18 cellular contexts compared by ENCODE assay signal in genomic region chr6:44742828-44743372, GRCh38.
DNase-seq lines count a peak whose midpoint lies in the region; ATAC-seq and TF ChIP-seq lines count a peak whose summit lies in the region.
"Had no signal": no experiment of that assay in that cellular context is flagged by ENCODE, and none has a peak within 500 bp of the region (broad histone marks: within the 10 kb centered on the region; RNA-seq: fewer than 3 reads in every experiment).

No MANE protein-coding gene starts in this region.

- intact Hi-C loops in natural killer cell (cut with micrococcal nuclease) = no loop called here
- intact Hi-C loops in left colon (cut with DNase I, micrococcal nuclease) = no loop called here
- intact Hi-C loops in mucosa of descending colon (cut with DNase I, micrococcal nuclease) = no loop called here
- intact Hi-C loops in stomach (cut with DNase I; ENCODE audit: low total_unique reads) = no loop called here

- H3K9me3 Mint-ChIP-seq in natural killer cell treated with Interleukin-12 subunit alpha and Interleukin-12 subunit beta and Interleukin-15 and Interleukin-18, amount 100 ng/mL, for 72 hours = no peaks in the 10 kb centered on the region
- no peaks in the 10 kb centered on the region for H3K9me3 Mint-ChIP-seq in natural killer cell
- H3K9me3 Mint-ChIP-seq: HFFc6 had no signal

- no peaks in the 10 kb centered on the region for H3K27me3 Mint-ChIP-seq in natural killer cell treated with Interleukin-12 subunit alpha and Interleukin-12 subunit beta and Interleukin-15 and Interleukin-18, amount 100 ng/mL, for 72 hours
- no peaks in the 10 kb centered on the region for H3K27me3 Mint-ChIP-seq in natural killer cell (ENCODE audit: low read depth in 2 of 2)

- DNase-seq in natural killer cell treated with Interleukin-12 subunit alpha and Interleukin-12 subunit beta and Interleukin-15 and Interleukin-18, amount 100 ng/mL, for 72 hours (ENCODE audit: low spot score) = no peak
- DNase-seq in natural killer cell (no peak), left colon (no peak), mucosa of descending colon (peak in 1 of 3 donors; percentile 13), ecto neural progenitor cell (ENCODE audit: low spot score) (no peak), stomach (no peak)
- DNase-seq in central memory CD4-positive, alpha-beta T cell = no peak
- DNase-seq: 8988T; AML-193; Caco-2; CD8-positive, alpha-beta memory T cell; DND-41; GDM1; HCEC 1CT; HFFc6; IMR-90 had no signal

- peak; percentile 31 to 38 for ATAC-seq in natural killer cell treated with Interleukin-12 subunit alpha and Interleukin-12 subunit beta and Interleukin-15 and Interleukin-18, amount 100 ng/mL, for 72 hours
- no peak for ATAC-seq in natural killer cell
- ATAC-seq in left colon = peak; percentile 78
- peak; percentile 61 for ATAC-seq in mucosa of descending colon

- no peaks in the 10 kb centered on the region for H3K36me3 Mint-ChIP-seq in natural killer cell treated with Interleukin-12 subunit alpha and Interleukin-12 subunit beta and Interleukin-15 and Interleukin-18, amount 100 ng/mL, for 72 hours
- no peaks in the 10 kb centered on the region for H3K36me3 Mint-ChIP-seq in natural killer cell

- no peak overlapping the region for H3K27ac Mint-ChIP-seq in natural killer cell treated with Interleukin-12 subunit alpha and Interleukin-12 subunit beta and Interleukin-15 and Interleukin-18, amount 100 ng/mL, for 72 hours
- H3K27ac Mint-ChIP-seq in natural killer cell = no peak overlapping the region
- H3K27ac Mint-ChIP-seq: HFFc6 had no signal

- TF ChIP-seq CTCF in natural killer cell (IDR thresholded peaks at IDR 0.05) (no peak), mucosa of descending colon (IDR thresholded peaks at IDR 0.05) (no peak), stomach (IDR thresholded peaks at IDR 0.05) (no peak)

- no peaks in the 10 kb centered on the region for H3K9me3 ChIP-seq in mucosa of descending colon
- H3K9me3 ChIP-seq in stomach = peaks cover 0 to 7% (median 6%) of the 10 kb centered on the region in 4 donors
- H3K9me3 ChIP-seq: Caco-2 had no signal

- no peak overlapping the region for H3K4me3 ChIP-seq in mucosa of descending colon
- H3K4me3 ChIP-seq in stomach = no peak overlapping the region
- H3K4me3 ChIP-seq: BLaER1 had no signal

- WGBS in stomach, 5 donors = 32 to 66% (median 57%) methylated on average over 2 of the region's 2 CpGs

- TF ChIP-seq EP300 in stomach (IDR thresholded peaks at IDR 0.05) = no peak

- no peak overlapping the region for H3K27ac ChIP-seq in stomach
- H3K27ac ChIP-seq: BLaER1, HL-60 had no signal

- H3K36me3 ChIP-seq in mucosa of descending colon (ENCODE audit: low read depth) = no peaks in the 10 kb centered on the region
- H3K36me3 ChIP-seq in stomach = no peaks in the 10 kb centered on the region
- H3K36me3 ChIP-seq: BLaER1 had no signal

- TF ChIP-seq POLR2A in stomach (IDR thresholded peaks at IDR 0.05) = no peak

- no peak overlapping the region for H3K4me3 Mint-ChIP-seq in natural killer cell treated with Interleukin-12 subunit alpha and Interleukin-12 subunit beta and Interleukin-15 and Interleukin-18, amount 100 ng/mL, for 72 hours
- H3K4me3 Mint-ChIP-seq in natural killer cell = no peak overlapping the region
- H3K4me3 Mint-ChIP-seq: CD8-positive, alpha-beta memory T cell; HFFc6 had no signal

- no peaks in the 10 kb centered on the region for H3K4me1 ChIP-seq in mucosa of descending colon (ENCODE audit: low read depth)
- no peaks in the 10 kb centered on the region for H3K4me1 ChIP-seq in stomach
- H3K4me1 ChIP-seq: Caco-2 had no signal

- peaks cover 0 to 6% (median 0%) of the 10 kb centered on the region in 3 donors for H3K27me3 ChIP-seq in stomach
- H3K27me3 ChIP-seq: BLaER1 had no signal

- peaks cover 0 to 4% of the 10 kb centered on the region in 2 donors for H3K4me1 Mint-ChIP-seq in natural killer cell treated with Interleukin-12 subunit alpha and Interleukin-12 subunit beta and Interleukin-15 and Interleukin-18, amount 100 ng/mL, for 72 hours (ENCODE audit: low read depth in 2 of 2)
- H3K4me1 Mint-ChIP-seq in natural killer cell = no peaks in the 10 kb centered on the region
- H3K4me1 Mint-ChIP-seq: CD8-positive, alpha-beta memory T cell had no signal

Comparison
In these comparisons a context has a peak if more than half of its experiments do, and no peak if none do; other contexts are left out.
1. ATAC-seq: peak in natural killer cell treated with Interleukin-12 subunit alpha and Interleukin-12 subunit beta and Interleukin-15 and Interleukin-18, amount 100 ng/mL, for 72 hours (2 of 2), left colon (single experiment) and mucosa of descending colon (single experiment); none in natural killer cell (0 of 3).